8 cellular contexts compared by ENCODE assay signal in genomic region chr3:195908439-195909293, GRCh38. TPM values are rescaled to one million over a fixed set of nuclear protein-coding genes. Genes with fewer than 3 reads are reported as not detected.
DNase-seq lines count a peak whose midpoint lies in the region; ATAC-seq and TF ChIP-seq lines count a peak whose summit lies in the region.

TSS of gene TNK2 (minus strand) at chr3:195908551. CDS start at chr3:195888588, 19,963 bp downstream.

- H3K27me3 ChIP-seq in WERI-Rb-1 (ENCODE audit: insufficient read depth, low read depth, severe bottlenecking) (no peaks in the 10 kb centered on the region), right lobe of liver (no peaks in the 10 kb centered on the region)

- H3K9me3 ChIP-seq in WERI-Rb-1 (ENCODE audit: severe bottlenecking): no peaks in the 10 kb centered on the region
- no peaks in the 10 kb centered on the region for H3K9me3 ChIP-seq in right lobe of liver

- TF ChIP-seq POLR2A in right lobe of liver (IDR thresholded peaks at IDR 0.05): peak; percentile 1

- H3K4me3 Mint-ChIP-seq in stimulated activated memory B cell treated with anti-CD40 and anti-IgM and Interleukin-4, amounts not matched to agents 10 μg/mL and 1 μg/mL and 100 μg/mL, for 72 hours: peak within 1 kb of the TSS; percentile 87

- no peaks in the 10 kb centered on the region for H3K36me3 ChIP-seq in WERI-Rb-1
- H3K36me3 ChIP-seq in right lobe of liver: no peaks in the 10 kb centered on the region

- no peak for TF ChIP-seq CTCF in WERI-Rb-1 (IDR thresholded peaks at IDR 0.05; ENCODE audit: low read depth, low read length)
- no peak for TF ChIP-seq CTCF in choroid plexus epithelial cell (conservative IDR thresholded peaks at IDR 0.05; ENCODE audit: low read depth, low read length)
- TF ChIP-seq CTCF in right lobe of liver (IDR thresholded peaks at IDR 0.05): no peak

- 0% methylated on average over 21 of the region's 83 CpGs for WGBS in right lobe of liver (ENCODE audit: insufficient coverage, low coverage, low lambda C conversion rate, missing lambda C conversion rate)

- peak; percentile 80 for DNase-seq in 8988T
- DNase-seq in WERI-Rb-1: no peak
- no peak for DNase-seq in choroid plexus epithelial cell (ENCODE audit: low read depth)
- peak in 1 of 3 donors; percentile 58 for DNase-seq in right lobe of liver
- no peak for DNase-seq in glomerular visceral epithelial cell (ENCODE audit: extremely low spot score)

- peak within 1 kb of the TSS; percentile 96 for H3K27ac Mint-ChIP-seq in stimulated activated memory B cell treated with anti-CD40 and anti-IgM and Interleukin-4, amounts not matched to agents 10 μg/mL and 1 μg/mL and 100 μg/mL, for 72 hours

- H3K27me3 Mint-ChIP-seq in stimulated activated memory B cell treated with anti-CD40 and anti-IgM and Interleukin-4, amounts not matched to agents 10 μg/mL and 1 μg/mL and 100 μg/mL, for 72 hours: no peaks in the 10 kb centered on the region

- H3K4me1 Mint-ChIP-seq in stimulated activated memory B cell treated with anti-CD40 and anti-IgM and Interleukin-4, amounts not matched to agents 10 μg/mL and 1 μg/mL and 100 μg/mL, for 72 hours: peaks cover 47% of the 10 kb centered on the region

- intact Hi-C loops in right lobe of liver (cut with DNase I): no loop called here

- no peak within 1 kb of the TSS; the same call in 1 of the 2 replicates for H3K27ac ChIP-seq in WERI-Rb-1
- peak within 1 kb of the TSS; percentile 56 to 71 (median 62) for H3K27ac ChIP-seq in right lobe of liver

- peak; percentile 19 for ATAC-seq in GM19025 (IDR thresholded peaks at IDR 0.05; ENCODE audit: low read depth, unreplicated experiment)
- ATAC-seq in HG03342 (IDR thresholded peaks at IDR 0.05; ENCODE audit: unreplicated experiment): peak; percentile 7
- ATAC-seq in right lobe of liver: peak; percentile 0 to 3 (median 2)
- peak; percentile 5 for ATAC-seq in stimulated activated memory B cell treated with anti-CD40 and anti-IgM and Interleukin-4, amounts not matched to agents 10 μg/mL and 1 μg/mL and 100 μg/mL, for 72 hours

- no peaks in the 10 kb centered on the region for H3K9me3 Mint-ChIP-seq in stimulated activated memory B cell treated with anti-CD40 and anti-IgM and Interleukin-4, amounts not matched to agents 10 μg/mL and 1 μg/mL and 100 μg/mL, for 72 hours

- H3K36me3 Mint-ChIP-seq in stimulated activated memory B cell treated with anti-CD40 and anti-IgM and Interleukin-4, amounts not matched to agents 10 μg/mL and 1 μg/mL and 100 μg/mL, for 72 hours: peaks cover 7% of the 10 kb centered on the region

- H3K4me1 ChIP-seq in right lobe of liver: peaks cover 0 to 61% (median 31%) of the 10 kb centered on the region in 4 donors

- H3K4me3 ChIP-seq in WERI-Rb-1 (ENCODE audit: low read depth, low read length) (peak within 1 kb of the TSS; percentile 45), choroid plexus epithelial cell (ENCODE audit: low read depth, low read length) (peak within 1 kb of the TSS; percentile 56), right lobe of liver (peak within 1 kb of the TSS; percentile 59 to 70 (median 61))

RNA-seq across cellular contexts. Expression of gene TNK2, which starts in this region (rescaled TPM):
- 10 to 100 TPM; 12.6 to 52.5 (median 25.3) TPM for total RNA-seq in right lobe of liver
